Comparison of ENCODE assay signal across 8 cellular contexts in genomic region chr1:221740941-221741363, GRCh38. TPM values are rescaled to one million over a fixed set of nuclear protein-coding genes. Genes with fewer than 3 reads are reported as not detected.
DNase-seq lines count a peak whose midpoint lies in the region; ATAC-seq and TF ChIP-seq lines count a peak whose summit lies in the region.

No MANE protein-coding gene starts in this region.

- H3F3A ChIP-seq in smooth muscle cell (ENCODE audit: low read depth), result no peaks in the 10 kb centered on the region

- H3K9me3 ChIP-seq in smooth muscle cell (replicated peaks; ENCODE audit: low read depth), result no peaks in the 10 kb centered on the region

- H2AFZ ChIP-seq in smooth muscle cell (ENCODE audit: low read depth), result no peak overlapping the region

- peak overlapping the region; percentile 88 for H3K4me2 ChIP-seq in smooth muscle cell

- H3K4me3 ChIP-seq in smooth muscle cell, result peak overlapping the region; percentile 90

- WGBS in smooth muscle cell (ENCODE audit: low lambda C conversion rate), result 1% methylated on average over 27 of the region's 27 CpGs

- H4K20me1 ChIP-seq in smooth muscle cell (ENCODE audit: low read depth), result peaks cover 58% of the 10 kb centered on the region

- TF ChIP-seq CTCF in foreskin keratinocyte (conservative IDR thresholded peaks at IDR 0.05) (no peak), smooth muscle cell (IDR thresholded peaks at IDR 0.05; ENCODE audit: borderline replicate concordance, insufficient read depth, poor library complexity, severe bottlenecking) (no peak)

- H3K4me1 ChIP-seq in foreskin keratinocyte (peaks cover 3% of the 10 kb centered on the region), smooth muscle cell (ENCODE audit: low read depth) (peaks cover 18% of the 10 kb centered on the region)

- peaks cover 7% of the 10 kb centered on the region for H3K36me3 ChIP-seq in smooth muscle cell (ENCODE audit: low read depth)

- ATAC-seq in foreskin keratinocyte (no peak), GM18870 (IDR thresholded peaks at IDR 0.05; ENCODE audit: unreplicated experiment) (no peak)

- H3K27ac ChIP-seq in foreskin keratinocyte (peak overlapping the region; percentile 90), smooth muscle cell (ENCODE audit: low read depth) (peak overlapping the region; percentile 93)

- DNase-seq in activated effector memory CD4-positive, alpha-beta T cell treated with anti-CD3 and anti-CD28 coated beads, Interleukin-2, amount 50 U/mL, for 16 hours, result peak; percentile 77
- no peak for DNase-seq in activated effector memory CD4-positive, alpha-beta T cell treated with Interleukin-2 at 50 U/mL for 16 hours
- DNase-seq in activated CD4-positive, alpha-beta T cell treated with anti-CD3 and anti-CD28 coated beads, Interleukin-2, amount 50 U/mL, for 48 hours, result peak; percentile 27 to 37
- DNase-seq in foreskin keratinocyte, result no peak
- no peak for DNase-seq in smooth muscle cell (lab: John Stamatoyannopoulos, UW; ENCODE audit: unreplicated experiment)
- no peak for DNase-seq in MV-4-11 (lab: John Stamatoyannopoulos, UW)
- DNase-seq in mesenteric fat pad (ENCODE audit: low spot score), result no peak

- H3K27me3 ChIP-seq in foreskin keratinocyte (no peaks in the 10 kb centered on the region), smooth muscle cell (ENCODE audit: low read depth) (no peaks in the 10 kb centered on the region)

- peaks cover 58% of the 10 kb centered on the region for H3K79me2 ChIP-seq in smooth muscle cell (ENCODE audit: low read depth)

- H3K9ac ChIP-seq in smooth muscle cell (ENCODE audit: low read depth), result peak overlapping the region; percentile 96

RNA-seq across cellular contexts. Expression of gene DUSP10, which starts 0.9 kb away (rescaled TPM):
- 12.8 and 18.3 TPM in 2 replicates for total RNA-seq in foreskin keratinocyte
- 7.1 and 7.3 TPM in 2 replicates for polyA plus RNA-seq in foreskin keratinocyte
- 78.2 and 104 TPM in 2 replicates for total RNA-seq in smooth muscle cell
- 49.7 and 56.8 TPM in 2 replicates for polyA plus RNA-seq in smooth muscle cell
- 5.8 TPM for total RNA-seq in mesenteric fat pad

Comparison
In these comparisons a context has a peak if more than half of its experiments do, and no peak if none do; other contexts are left out.
1. DNase-seq: peak in activated effector memory CD4-positive, alpha-beta T cell treated with anti-CD3 and anti-CD28 coated beads, Interleukin-2, amount 50 U/mL, for 16 hours (single experiment) and activated CD4-positive, alpha-beta T cell treated with anti-CD3 and anti-CD28 coated beads, Interleukin-2, amount 50 U/mL, for 48 hours (2 of 2); none in activated effector memory CD4-positive, alpha-beta T cell treated with Interleukin-2 at 50 U/mL for 16 hours (single experiment), foreskin keratinocyte (0 of 2), smooth muscle cell (single experiment), MV-4-11 (single experiment) and mesenteric fat pad (single experiment).